3 cellular contexts compared by ENCODE assay signal in the genomic region with DNA sequence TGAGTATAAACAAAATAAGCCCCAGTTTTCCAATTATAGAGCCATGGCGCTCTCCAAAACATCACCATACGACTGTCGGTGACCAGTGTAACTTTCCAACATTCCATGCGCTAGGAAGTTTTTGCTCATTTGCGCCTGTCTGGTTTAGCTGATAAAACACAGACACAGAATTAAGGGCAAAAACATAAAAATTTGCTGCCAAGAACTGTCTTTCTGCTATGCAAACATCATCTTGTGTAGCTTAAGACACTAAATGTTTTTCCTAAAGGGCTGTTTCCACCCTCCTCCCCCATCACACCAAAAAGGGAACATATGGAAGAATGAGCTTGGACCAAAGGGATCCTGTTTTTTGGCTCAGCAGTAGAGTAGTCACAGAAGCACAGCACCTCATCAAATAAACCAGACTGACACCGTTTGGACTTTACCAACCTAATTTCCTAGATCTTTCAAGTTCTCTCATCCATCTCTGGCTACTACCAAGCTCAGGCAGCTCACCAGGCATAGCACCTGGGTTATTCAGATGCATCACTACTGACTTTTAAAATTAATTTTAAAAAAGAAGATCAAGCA.
A peak's percentile ranks its signal among the peaks of the same experiment; 100 is the strongest.
TF ChIP-seq lines count a peak whose summit lies in the region.

No MANE protein-coding gene starts in this region.

TF ChIP-seq in liver, 16 proteins besides CTCF, POLR2A, EP300 and RAD21 (continued from another document):
- TF ChIP-seq, protein P1, sequence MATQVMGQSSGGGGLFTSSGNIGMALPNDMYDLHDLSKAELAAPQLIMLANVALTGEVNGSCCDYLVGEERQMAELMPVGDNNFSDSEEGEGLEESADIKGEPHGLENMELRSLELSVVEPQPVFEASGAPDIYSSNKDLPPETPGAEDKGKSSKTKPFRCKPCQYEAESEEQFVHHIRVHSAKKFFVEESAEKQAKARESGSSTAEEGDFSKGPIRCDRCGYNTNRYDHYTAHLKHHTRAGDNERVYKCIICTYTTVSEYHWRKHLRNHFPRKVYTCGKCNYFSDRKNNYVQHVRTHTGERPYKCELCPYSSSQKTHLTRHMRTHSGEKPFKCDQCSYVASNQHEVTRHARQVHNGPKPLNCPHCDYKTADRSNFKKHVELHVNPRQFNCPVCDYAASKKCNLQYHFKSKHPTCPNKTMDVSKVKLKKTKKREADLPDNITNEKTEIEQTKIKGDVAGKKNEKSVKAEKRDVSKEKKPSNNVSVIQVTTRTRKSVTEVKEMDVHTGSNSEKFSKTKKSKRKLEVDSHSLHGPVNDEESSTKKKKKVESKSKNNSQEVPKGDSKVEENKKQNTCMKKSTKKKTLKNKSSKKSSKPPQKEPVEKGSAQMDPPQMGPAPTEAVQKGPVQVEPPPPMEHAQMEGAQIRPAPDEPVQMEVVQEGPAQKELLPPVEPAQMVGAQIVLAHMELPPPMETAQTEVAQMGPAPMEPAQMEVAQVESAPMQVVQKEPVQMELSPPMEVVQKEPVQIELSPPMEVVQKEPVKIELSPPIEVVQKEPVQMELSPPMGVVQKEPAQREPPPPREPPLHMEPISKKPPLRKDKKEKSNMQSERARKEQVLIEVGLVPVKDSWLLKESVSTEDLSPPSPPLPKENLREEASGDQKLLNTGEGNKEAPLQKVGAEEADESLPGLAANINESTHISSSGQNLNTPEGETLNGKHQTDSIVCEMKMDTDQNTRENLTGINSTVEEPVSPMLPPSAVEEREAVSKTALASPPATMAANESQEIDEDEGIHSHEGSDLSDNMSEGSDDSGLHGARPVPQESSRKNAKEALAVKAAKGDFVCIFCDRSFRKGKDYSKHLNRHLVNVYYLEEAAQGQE (IDR thresholded peaks at IDR 0.05): peak; percentile 30
- TF ChIP-seq SP1 (IDR thresholded peaks at IDR 0.05): peak; percentile 12

TF ChIP-seq in HepG2, 621 proteins besides CTCF, POLR2A, EP300 and RAD21 (continued from another document and continues in another):
- no peak for TF ChIP-seq ZNF850 (CRISPR knock-in tag; conservative IDR thresholded peaks at IDR 0.05)
- TF ChIP-seq ZKSCAN1 (IDR thresholded peaks at IDR 0.05; ENCODE audit: low read length): no peak
- TF ChIP-seq KLF15 (CRISPR knock-in tag; IDR thresholded peaks at IDR 0.05; ENCODE audit: borderline replicate concordance): no peak
- no peak for TF ChIP-seq HOXD1 (CRISPR knock-in tag; IDR thresholded peaks at IDR 0.05)
- TF ChIP-seq KDM6A (CRISPR knock-in tag; IDR thresholded peaks at IDR 0.05; ENCODE audit: low read depth): no peak
- TF ChIP-seq SATB2 (CRISPR knock-in tag; IDR thresholded peaks at IDR 0.05): no peak
- TF ChIP-seq, protein P2, sequence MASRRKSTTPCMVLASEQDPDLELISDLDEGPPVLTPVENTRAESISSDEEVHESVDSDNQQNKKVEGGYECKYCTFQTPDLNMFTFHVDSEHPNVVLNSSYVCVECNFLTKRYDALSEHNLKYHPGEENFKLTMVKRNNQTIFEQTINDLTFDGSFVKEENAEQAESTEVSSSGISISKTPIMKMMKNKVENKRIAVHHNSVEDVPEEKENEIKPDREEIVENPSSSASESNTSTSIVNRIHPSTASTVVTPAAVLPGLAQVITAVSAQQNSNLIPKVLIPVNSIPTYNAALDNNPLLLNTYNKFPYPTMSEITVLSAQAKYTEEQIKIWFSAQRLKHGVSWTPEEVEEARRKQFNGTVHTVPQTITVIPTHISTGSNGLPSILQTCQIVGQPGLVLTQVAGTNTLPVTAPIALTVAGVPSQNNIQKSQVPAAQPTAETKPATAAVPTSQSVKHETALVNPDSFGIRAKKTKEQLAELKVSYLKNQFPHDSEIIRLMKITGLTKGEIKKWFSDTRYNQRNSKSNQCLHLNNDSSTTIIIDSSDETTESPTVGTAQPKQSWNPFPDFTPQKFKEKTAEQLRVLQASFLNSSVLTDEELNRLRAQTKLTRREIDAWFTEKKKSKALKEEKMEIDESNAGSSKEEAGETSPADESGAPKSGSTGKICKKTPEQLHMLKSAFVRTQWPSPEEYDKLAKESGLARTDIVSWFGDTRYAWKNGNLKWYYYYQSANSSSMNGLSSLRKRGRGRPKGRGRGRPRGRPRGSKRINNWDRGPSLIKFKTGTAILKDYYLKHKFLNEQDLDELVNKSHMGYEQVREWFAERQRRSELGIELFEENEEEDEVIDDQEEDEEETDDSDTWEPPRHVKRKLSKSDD (CRISPR knock-in tag; IDR thresholded peaks at IDR 0.05; ENCODE audit: low read depth): no peak
- no peak for TF ChIP-seq AHR (CRISPR knock-in tag; IDR thresholded peaks at IDR 0.05)
- TF ChIP-seq, protein P3, sequence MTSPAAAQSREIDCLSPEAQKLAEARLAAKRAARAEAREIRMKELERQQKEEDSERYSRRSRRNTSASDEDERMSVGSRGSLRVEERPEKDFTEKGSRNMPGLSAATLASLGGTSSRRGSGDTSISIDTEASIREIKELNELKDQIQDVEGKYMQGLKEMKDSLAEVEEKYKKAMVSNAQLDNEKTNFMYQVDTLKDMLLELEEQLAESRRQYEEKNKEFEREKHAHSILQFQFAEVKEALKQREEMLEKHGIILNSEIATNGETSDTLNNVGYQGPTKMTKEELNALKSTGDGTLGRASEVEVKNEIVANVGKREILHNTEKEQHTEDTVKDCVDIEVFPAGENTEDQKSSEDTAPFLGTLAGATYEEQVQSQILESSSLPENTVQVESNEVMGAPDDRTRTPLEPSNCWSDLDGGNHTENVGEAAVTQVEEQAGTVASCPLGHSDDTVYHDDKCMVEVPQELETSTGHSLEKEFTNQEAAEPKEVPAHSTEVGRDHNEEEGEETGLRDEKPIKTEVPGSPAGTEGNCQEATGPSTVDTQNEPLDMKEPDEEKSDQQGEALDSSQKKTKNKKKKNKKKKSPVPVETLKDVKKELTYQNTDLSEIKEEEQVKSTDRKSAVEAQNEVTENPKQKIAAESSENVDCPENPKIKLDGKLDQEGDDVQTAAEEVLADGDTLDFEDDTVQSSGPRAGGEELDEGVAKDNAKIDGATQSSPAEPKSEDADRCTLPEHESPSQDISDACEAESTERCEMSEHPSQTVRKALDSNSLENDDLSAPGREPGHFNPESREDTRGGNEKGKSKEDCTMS (CRISPR knock-in tag; conservative IDR thresholded peaks at IDR 0.05): no peak
- TF ChIP-seq HIVEP1 (CRISPR knock-in tag; IDR thresholded peaks at IDR 0.05): no peak
- TF ChIP-seq HNRNPUL1 (IDR thresholded peaks at IDR 0.05; ENCODE audit: low read depth, low read length): no peak

TF ChIP-seq in endothelial cell of umbilical vein, 7 proteins besides CTCF, POLR2A, EP300 and RAD21 (continued from another document):
- TF ChIP-seq JUN (IDR thresholded peaks at IDR 0.05; ENCODE audit: borderline replicate concordance, insufficient read depth, insufficient read length, low read depth) (no peak), FOS (IDR thresholded peaks at IDR 0.05; ENCODE audit: borderline replicate concordance, insufficient read depth, low read length) (no peak), MYC (IDR thresholded peaks at IDR 0.05; ENCODE audit: low read depth, low read length) (no peak)
